1 cellular context compared by ENCODE assay signal in the genomic region with DNA sequence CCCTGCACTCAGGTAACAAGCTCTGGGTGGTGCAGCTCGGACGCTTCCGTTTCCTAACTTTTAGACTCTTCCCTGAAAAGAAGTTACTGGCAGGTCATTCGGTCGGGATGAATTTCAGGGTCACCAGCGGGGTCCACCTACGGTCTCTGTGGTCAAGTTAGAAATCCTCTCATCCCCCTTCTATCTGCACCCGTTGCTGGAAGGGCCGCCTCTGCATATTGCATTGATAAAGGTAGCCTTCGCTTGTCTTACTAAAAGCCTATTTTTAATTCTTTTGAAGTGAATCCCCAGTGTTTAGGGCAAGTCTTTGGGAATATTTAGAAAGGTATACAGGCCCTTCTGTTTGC.
TF ChIP-seq lines count a peak whose summit lies in the region.

No MANE protein-coding gene starts in this region.

TF ChIP-seq in H1, 55 proteins besides CTCF, POLR2A, EP300 and RAD21 (continued from another document):
- TF ChIP-seq CEBPB (IDR thresholded peaks at IDR 0.05; ENCODE audit: low read depth, low read length) = no peak
- TF ChIP-seq CHD1 (IDR thresholded peaks at IDR 0.05; ENCODE audit: low read depth, low read length) = no peak
- no peak for TF ChIP-seq SAP30 (IDR thresholded peaks at IDR 0.05; ENCODE audit: insufficient read depth, insufficient replicate concordance, low read length)
- TF ChIP-seq ASH2L (IDR thresholded peaks at IDR 0.05; ENCODE audit: low read length) = peak; percentile 17
